In genomic region chrX:698246-698645, GRCh38 we compare ENCODE assay signal across 18 cellular contexts.
"Had no signal": no experiment of that assay in that cellular context is flagged by ENCODE, and none has a peak within 500 bp of the region (broad histone marks: within the 10 kb centered on the region; RNA-seq: fewer than 3 reads in every experiment).

No MANE protein-coding gene starts in this region.

- DNase-seq: activated CD4-positive, alpha-beta T cell treated with anti-CD3 and anti-CD28 coated beads, Interleukin-2, amount 50 U/mL, for 48 hours; activated CD4-positive, CD25-positive, alpha-beta regulatory T cell treated with anti-CD3 and anti-CD28 coated beads, Interleukin-2, amount 50 U/mL, for 72 hours; activated CD8-positive, alpha-beta memory T cell treated with anti-CD3 and anti-CD28 coated beads, Interleukin-2, amount 10 ng/mL, durations not matched to agents 7 days and 5 days; activated effector memory CD4-positive, alpha-beta T cell treated with Interleukin-2 at 50 U/mL for 16 hours; activated naive CD8-positive, alpha-beta T cell treated with anti-CD3 and anti-CD28 coated beads for 36 hours; activated T-cell treated with anti-CD3 and anti-CD28 coated beads, Interleukin-2, amount 50 U/mL, for 24 hours; anterior cingulate cortex; esophagus squamous epithelium; left lung; occipital lobe; psoas muscle; stimulated activated CD4-positive, alpha-beta T cell treated with anti-CD3 and anti-CD28 coated beads, Interleukin-12 subunit alpha, Interleukin-12 subunit beta, amount 100 ng/mL, for 4 hours; stimulated activated naive CD4-positive, alpha-beta T cell treated with Interleukin-2 at 50 U/mL for 16 hours; T-helper 2 cell; upper lobe of right lung had no signal

- H3K4me3 Mint-ChIP-seq: activated CD8-positive, alpha-beta memory T cell treated with anti-CD3 and anti-CD28 coated beads, Interleukin-2, amount 10 ng/mL, durations not matched to agents 7 days and 5 days; activated naive CD8-positive, alpha-beta T cell treated with anti-CD3 and anti-CD28 coated beads for 36 hours; activated T-cell treated with anti-CD3 and anti-CD28 coated beads, Interleukin-2, amount 50 U/mL, for 24 hours; nephron had no signal

- H3K27ac ChIP-seq: esophagus squamous epithelium, foreskin keratinocyte, left lung, psoas muscle, suprapubic skin, upper lobe of right lung had no signal

- ATAC-seq: activated CD8-positive, alpha-beta memory T cell treated with anti-CD3 and anti-CD28 coated beads, Interleukin-2, amount 10 ng/mL, durations not matched to agents 7 days and 5 days; foreskin keratinocyte; left lung; psoas muscle; upper lobe of right lung had no signal

- H3K4me1 ChIP-seq: esophagus squamous epithelium, foreskin keratinocyte, left lung, psoas muscle, suprapubic skin, upper lobe of right lung had no signal

- H3K27me3 ChIP-seq: esophagus squamous epithelium, foreskin keratinocyte, left lung, suprapubic skin, upper lobe of right lung had no signal

- H3K27ac Mint-ChIP-seq: activated CD8-positive, alpha-beta memory T cell treated with anti-CD3 and anti-CD28 coated beads, Interleukin-2, amount 10 ng/mL, durations not matched to agents 7 days and 5 days; activated naive CD8-positive, alpha-beta T cell treated with anti-CD3 and anti-CD28 coated beads for 36 hours; activated T-cell treated with anti-CD3 and anti-CD28 coated beads, Interleukin-2, amount 50 U/mL, for 24 hours; nephron had no signal

- H3K4me1 Mint-ChIP-seq: activated CD8-positive, alpha-beta memory T cell treated with anti-CD3 and anti-CD28 coated beads, Interleukin-2, amount 10 ng/mL, durations not matched to agents 7 days and 5 days; nephron had no signal

- H3K4me3 ChIP-seq: esophagus squamous epithelium, left lung, psoas muscle, suprapubic skin, upper lobe of right lung had no signal

- H3K36me3 ChIP-seq: esophagus squamous epithelium, left lung, suprapubic skin, upper lobe of right lung had no signal

- H3K27me3 Mint-ChIP-seq: activated CD8-positive, alpha-beta memory T cell treated with anti-CD3 and anti-CD28 coated beads, Interleukin-2, amount 10 ng/mL, durations not matched to agents 7 days and 5 days had no signal
